Comparison of ENCODE assay signal across 20 cellular contexts in genomic region chr3:64667138-64667537, GRCh38. TPM values are rescaled to one million over a fixed set of nuclear protein-coding genes. Genes with fewer than 3 reads are reported as not detected.
DNase-seq lines count a peak whose midpoint lies in the region; ATAC-seq and TF ChIP-seq lines count a peak whose summit lies in the region.
"Had no signal": no experiment of that assay in that cellular context is flagged by ENCODE, and none has a peak within 500 bp of the region (broad histone marks: within the 10 kb centered on the region; RNA-seq: fewer than 3 reads in every experiment).

No MANE protein-coding gene starts in this region.

- POLR2A ChIA-PET in WTC11 (lab: Charles Lee) = no interaction called here

- H3K27ac ChIP-seq in psoas muscle = peak overlapping the region; percentile 50
- H3K27ac ChIP-seq: foreskin keratinocyte, Peyer's patch had no signal

- peaks cover 50% of the 10 kb centered on the region for H3K4me1 ChIP-seq in psoas muscle
- H3K4me1 ChIP-seq: foreskin keratinocyte, Peyer's patch had no signal

- 60 to 76% (median 65%) methylated on average over 6 of the region's 6 CpGs for WGBS in psoas muscle, 3 donors

- no peak overlapping the region for H3K4me3 ChIP-seq in AG10803 (ENCODE audit: low read length)
- no peak overlapping the region for H3K4me3 ChIP-seq in psoas muscle
- H3K4me3 ChIP-seq: lung, Peyer's patch had no signal

- no peaks in the 10 kb centered on the region for H3K27me3 ChIP-seq in psoas muscle (ENCODE audit: insufficient read depth in 3 of 3, low read length in 2 of 3)
- H3K27me3 ChIP-seq: foreskin keratinocyte, Peyer's patch had no signal

- peaks cover 8% of the 10 kb centered on the region for H3K9me3 ChIP-seq in psoas muscle
- H3K9me3 ChIP-seq: Peyer's patch had no signal

- H3K36me3 ChIP-seq in psoas muscle (ENCODE audit: insufficient read depth in 1 of 2, low read depth in 1 of 2) = no peaks in the 10 kb centered on the region
- H3K36me3 ChIP-seq: Peyer's patch had no signal

- CTCF ChIA-PET in WTC11 (lab: Charles Lee) = no interaction called here

- TF ChIP-seq CTCF in AG10803 (conservative IDR thresholded peaks at IDR 0.05; ENCODE audit: low read length) (no peak), WTC11 (IDR thresholded peaks at IDR 0.05) (no peak), psoas muscle (IDR thresholded peaks at IDR 0.05) (no peak)

- intact Hi-C loops in psoas muscle (cut with DNase I) = no loop called here

- no peak overlapping the region for H3K4me3 Mint-ChIP-seq in WTC11
- H3K4me3 Mint-ChIP-seq: CD4-positive, alpha-beta T cell; naive thymus-derived CD8-positive, alpha-beta T cell; stimulated activated naive CD8-positive, alpha-beta T cell treated with anti-CD3 and anti-CD28 coated beads, Interleukin-15, Interleukin-2, amounts not matched to agents 100 ng/mL and 50 ng/mL, for 24 hours had no signal

- peaks cover 3% of the 10 kb centered on the region; the same call in 1 of the 2 replicates for H3K36me3 Mint-ChIP-seq in WTC11
- H3K36me3 Mint-ChIP-seq: activated naive CD4-positive, alpha-beta T cell treated with anti-CD3 and anti-CD28 coated beads, Interleukin-2, amount 50 U/mL, for 72 hours had no signal

- ATAC-seq in WTC11 (no peak), psoas muscle (peak in 2 of 4 donors; percentile 37 to 43), GM21381 (IDR thresholded peaks at IDR 0.05; ENCODE audit: unreplicated experiment) (no peak)
- ATAC-seq: activated naive CD4-positive, alpha-beta T cell treated with anti-CD3 and anti-CD28 coated beads, Interleukin-2, amount 50 U/mL, for 72 hours; foreskin keratinocyte; HCT116; naive thymus-derived CD8-positive, alpha-beta T cell had no signal

- peak; percentile 64 for DNase-seq in AG10803 (ENCODE audit: low read depth)
- DNase-seq in WTC11 (ENCODE audit: low spot score) = no peak
- peak; percentile 28 for DNase-seq in fibroblast of peridontal ligament (ENCODE audit: extremely low read depth)
- no peak for DNase-seq in psoas muscle
- no peak for DNase-seq in NCI-H446 treated with DMSO at 0.1 percent for 48 hours (lab: John Stamatoyannopoulos, UW)
- no peak for DNase-seq in Kasumi-1 (lab: John Stamatoyannopoulos, UW)
- DNase-seq in activated T-cell treated with anti-CD3 and anti-CD28 coated beads, Interleukin-2, amount 50 U/mL, for 48 hours = no peak
- DNase-seq: CD4-positive, alpha-beta T cell; DND-41; effector CD8-positive, alpha-beta T cell; foreskin keratinocyte; naive thymus-derived CD8-positive, alpha-beta T cell; NCI-H2171 treated with DMSO at 0.1 percent for 48 hours; NCI-H82; Peyer's patch had no signal

- 0 out of 2 replicates have a peak overlapping the region, but pooled peaks have one; percentile 76 for H3K27ac Mint-ChIP-seq in WTC11
- H3K27ac Mint-ChIP-seq: activated naive CD4-positive, alpha-beta T cell treated with anti-CD3 and anti-CD28 coated beads, Interleukin-2, amount 50 U/mL, for 72 hours; CD4-positive, alpha-beta T cell; naive thymus-derived CD8-positive, alpha-beta T cell; stimulated activated naive CD8-positive, alpha-beta T cell treated with anti-CD3 and anti-CD28 coated beads, Interleukin-15, Interleukin-2, amounts not matched to agents 100 ng/mL and 50 ng/mL, for 24 hours had no signal

- H3K27me3 Mint-ChIP-seq in WTC11 (ENCODE audit: low read depth) = no peaks in the 10 kb centered on the region
- H3K27me3 Mint-ChIP-seq: CD4-positive, alpha-beta T cell; stimulated activated naive CD8-positive, alpha-beta T cell treated with anti-CD3 and anti-CD28 coated beads, Interleukin-15, Interleukin-2, amounts not matched to agents 100 ng/mL and 50 ng/mL, for 24 hours had no signal

- H3K4me1 Mint-ChIP-seq in WTC11 = peaks cover 19% of the 10 kb centered on the region
- H3K4me1 Mint-ChIP-seq: naive thymus-derived CD8-positive, alpha-beta T cell had no signal

- peaks cover 13% of the 10 kb centered on the region for H3K9me3 Mint-ChIP-seq in WTC11

TF ChIP-seq in WTC11, 78 proteins besides CTCF, POLR2A, EP300 and RAD21:
- TF ChIP-seq ZNF232 (CRISPR knock-in tag; IDR thresholded peaks at IDR 0.05) (no peak), NFYB (CRISPR knock-in tag; conservative IDR thresholded peaks at IDR 0.05; ENCODE audit: low read depth) (no peak), MYBL2 (CRISPR knock-in tag; IDR thresholded peaks at IDR 0.05) (no peak), HMGA2 (CRISPR knock-in tag; IDR thresholded peaks at IDR 0.05) (no peak), TEAD4 (CRISPR knock-in tag; IDR thresholded peaks at IDR 0.05) (no peak), ZNF532 (CRISPR knock-in tag; IDR thresholded peaks at IDR 0.05; ENCODE audit: borderline replicate concordance) (no peak)
- TF ChIP-seq, protein P1, sequence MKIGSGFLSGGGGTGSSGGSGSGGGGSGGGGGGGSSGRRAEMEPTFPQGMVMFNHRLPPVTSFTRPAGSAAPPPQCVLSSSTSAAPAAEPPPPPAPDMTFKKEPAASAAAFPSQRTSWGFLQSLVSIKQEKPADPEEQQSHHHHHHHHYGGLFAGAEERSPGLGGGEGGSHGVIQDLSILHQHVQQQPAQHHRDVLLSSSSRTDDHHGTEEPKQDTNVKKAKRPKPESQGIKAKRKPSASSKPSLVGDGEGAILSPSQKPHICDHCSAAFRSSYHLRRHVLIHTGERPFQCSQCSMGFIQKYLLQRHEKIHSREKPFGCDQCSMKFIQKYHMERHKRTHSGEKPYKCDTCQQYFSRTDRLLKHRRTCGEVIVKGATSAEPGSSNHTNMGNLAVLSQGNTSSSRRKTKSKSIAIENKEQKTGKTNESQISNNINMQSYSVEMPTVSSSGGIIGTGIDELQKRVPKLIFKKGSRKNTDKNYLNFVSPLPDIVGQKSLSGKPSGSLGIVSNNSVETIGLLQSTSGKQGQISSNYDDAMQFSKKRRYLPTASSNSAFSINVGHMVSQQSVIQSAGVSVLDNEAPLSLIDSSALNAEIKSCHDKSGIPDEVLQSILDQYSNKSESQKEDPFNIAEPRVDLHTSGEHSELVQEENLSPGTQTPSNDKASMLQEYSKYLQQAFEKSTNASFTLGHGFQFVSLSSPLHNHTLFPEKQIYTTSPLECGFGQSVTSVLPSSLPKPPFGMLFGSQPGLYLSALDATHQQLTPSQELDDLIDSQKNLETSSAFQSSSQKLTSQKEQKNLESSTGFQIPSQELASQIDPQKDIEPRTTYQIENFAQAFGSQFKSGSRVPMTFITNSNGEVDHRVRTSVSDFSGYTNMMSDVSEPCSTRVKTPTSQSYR (CRISPR knock-in tag; IDR thresholded peaks at IDR 0.05) = no peak

RNA-seq across cellular contexts. Expression of gene ADAMTS9, which starts 20.7 kb away (rescaled TPM):
- 1.9 to 3.1 TPM (median 2.6 TPM) in 3 replicates for total RNA-seq in WTC11 (2021)
- 10 to 100 TPM; 11.7 to 31.3 (median 16.7) TPM for total RNA-seq in psoas muscle
- polyA plus RNA-seq in psoas muscle = 10 to 100 TPM in 2 of 3 donors, 1 to 10 TPM in 1; 6.7 to 65.8 (median 11.2) TPM
- total RNA-seq: activated naive CD4-positive, alpha-beta T cell treated with anti-CD3 and anti-CD28 coated beads, Interleukin-2, amount 50 U/mL, for 72 hours; CD4-positive, alpha-beta T cell; naive thymus-derived CD8-positive, alpha-beta T cell had no signal
- polyA plus RNA-seq: naive thymus-derived CD8-positive, alpha-beta T cell had no signal

Comparison
In these comparisons a context has a peak if more than half of its experiments do, and no peak if none do; other contexts are left out.
1. DNase-seq: peak in AG10803 (single experiment) and fibroblast of peridontal ligament (single experiment); none in WTC11 (single experiment), psoas muscle (0 of 2), NCI-H446 treated with DMSO at 0.1 percent for 48 hours (single experiment), Kasumi-1 (0 of 2) and activated T-cell treated with anti-CD3 and anti-CD28 coated beads, Interleukin-2, amount 50 U/mL, for 48 hours (0 of 2).